ENCODE assay signal across 8 cellular contexts in the genomic region with DNA sequence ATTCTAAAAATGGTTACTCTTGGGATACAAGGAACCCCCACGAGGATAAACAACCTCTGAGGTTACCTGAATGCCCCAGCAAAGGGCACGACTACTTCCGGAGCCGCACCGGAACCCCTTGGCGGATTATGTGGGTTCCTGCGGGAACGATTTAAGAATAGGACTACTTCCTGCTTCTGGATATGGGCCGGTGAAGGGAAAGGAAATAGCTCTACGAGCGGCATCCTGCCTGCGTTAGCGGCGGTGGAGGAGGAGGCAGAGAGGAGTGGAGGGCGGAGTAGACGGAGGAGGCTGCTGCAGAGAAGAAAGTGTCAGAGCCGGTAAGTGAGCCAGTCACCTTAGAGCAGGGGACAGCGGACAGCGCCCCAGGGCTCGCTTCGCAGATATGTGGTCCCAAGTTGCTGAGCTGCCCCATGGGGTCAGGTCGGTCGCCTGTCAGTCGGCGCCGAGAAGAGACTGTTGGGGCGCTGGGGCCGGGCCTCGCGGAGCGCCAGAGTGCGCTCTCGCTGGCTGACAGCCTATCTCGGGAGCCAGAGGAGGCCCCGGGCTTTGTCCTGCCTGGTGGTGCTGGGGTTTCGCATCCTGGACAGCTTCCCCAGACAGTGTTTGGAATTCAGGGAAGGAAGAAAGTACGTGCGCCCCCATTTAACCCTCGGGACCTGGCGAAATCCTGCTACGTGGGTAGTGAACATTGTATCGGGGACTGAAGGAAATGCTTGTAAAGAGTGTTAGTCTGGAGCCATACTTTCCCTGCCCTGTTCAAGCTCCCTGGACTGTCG. TPM values are rescaled to one million over a fixed set of nuclear protein-coding genes. Genes with fewer than 3 reads are reported as not detected.
A peak's percentile ranks its signal among the peaks of the same experiment; 100 is the strongest.
DNase-seq lines count a peak whose midpoint lies in the region; ATAC-seq and TF ChIP-seq lines count a peak whose summit lies in the region.

A gene with protein sequence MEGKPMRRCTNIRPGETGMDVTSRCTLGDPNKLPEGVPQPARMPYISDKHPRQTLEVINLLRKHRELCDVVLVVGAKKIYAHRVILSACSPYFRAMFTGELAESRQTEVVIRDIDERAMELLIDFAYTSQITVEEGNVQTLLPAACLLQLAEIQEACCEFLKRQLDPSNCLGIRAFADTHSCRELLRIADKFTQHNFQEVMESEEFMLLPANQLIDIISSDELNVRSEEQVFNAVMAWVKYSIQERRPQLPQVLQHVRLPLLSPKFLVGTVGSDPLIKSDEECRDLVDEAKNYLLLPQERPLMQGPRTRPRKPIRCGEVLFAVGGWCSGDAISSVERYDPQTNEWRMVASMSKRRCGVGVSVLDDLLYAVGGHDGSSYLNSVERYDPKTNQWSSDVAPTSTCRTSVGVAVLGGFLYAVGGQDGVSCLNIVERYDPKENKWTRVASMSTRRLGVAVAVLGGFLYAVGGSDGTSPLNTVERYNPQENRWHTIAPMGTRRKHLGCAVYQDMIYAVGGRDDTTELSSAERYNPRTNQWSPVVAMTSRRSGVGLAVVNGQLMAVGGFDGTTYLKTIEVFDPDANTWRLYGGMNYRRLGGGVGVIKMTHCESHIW (plus strand): TSS at position 223 of the 779 bp plus-strand sequence. CDS start 1,063 bp downstream, outside the sequence.

- peak within 1 kb of the TSS; percentile 97 for H3K4me3 Mint-ChIP-seq in activated T-cell treated with anti-CD3 and anti-CD28 coated beads, Interleukin-2, amount 50 U/mL, for 4 hours

- H3K4me3 ChIP-seq in Panc1 (ENCODE audit: low read depth in 2 of 2, low read length in 2 of 2) (peak within 1 kb of the TSS; percentile 83 to 95), esophagus muscularis mucosa (peak within 1 kb of the TSS; percentile 75 to 91 (median 82)), muscle layer of duodenum (ENCODE audit: low read depth in 1 of 2, low read length in 2 of 2) (peak within 1 kb of the TSS; percentile 74 to 94)

- TF ChIP-seq POLR2A in esophagus muscularis mucosa (IDR thresholded peaks at IDR 0.05; ENCODE audit: low read depth) = peak; percentile 24

- CTCF ChIA-PET in Panc1 (lab: Charles Lee) = no interaction called here

- 1% methylated on average over 43 of the region's 43 CpGs for WGBS in esophagus muscularis mucosa

- H3K27ac ChIP-seq in Panc1 (ENCODE audit: low read length) (peak within 1 kb of the TSS; percentile 93), esophagus muscularis mucosa (replicated peaks in 1 of 4) (peak within 1 kb of the TSS; percentile 89 to 94 (median 90)), muscle layer of duodenum (ENCODE audit: low read length) (peak within 1 kb of the TSS; percentile 82)

- TF ChIP-seq CTCF in Panc1 (IDR thresholded peaks at IDR 0.05) (no peak), esophagus muscularis mucosa (IDR thresholded peaks at IDR 0.05) (peak in 2 of 3 experiments; percentile 7 to 21)

- DNase-seq in DMS79 (lab: John Stamatoyannopoulos, UW) (peak; percentile 85), KG1 (lab: John Stamatoyannopoulos, UW) (peak; percentile 90), Panc1 (ENCODE audit: low read depth, low spot score) (peak; percentile 74), esophagus muscularis mucosa (ENCODE audit: extremely low spot score) (peak; percentile 92)
- DNase-seq in activated T-cell treated with anti-CD3 and anti-CD28 coated beads, Interleukin-2, amount 50 U/mL, for 4 hours = peak; percentile 75
- peak; percentile 74 to 75 for DNase-seq in stimulated activated CD8-positive, alpha-beta memory T cell treated with anti-CD3 and anti-CD28 coated beads, Interleukin-7, amount 100 ng/mL, for 4 hours (ENCODE audit: low read depth in 2 of 2)

- peaks cover 22% of the 10 kb centered on the region for H3K27me3 Mint-ChIP-seq in activated T-cell treated with anti-CD3 and anti-CD28 coated beads, Interleukin-2, amount 50 U/mL, for 4 hours (ENCODE audit: low read depth)

- H3K27me3 ChIP-seq in Panc1 (ENCODE audit: control insufficient read depth, insufficient read depth, low read length) = peaks cover 4% of the 10 kb centered on the region; the same call in 1 of the 2 replicates
- H3K27me3 ChIP-seq in esophagus muscularis mucosa = peaks cover 0 to 9% (median under 1%) of the 10 kb centered on the region in 4 donors
- H3K27me3 ChIP-seq in muscle layer of duodenum (ENCODE audit: low read depth, low read length) = peaks cover 6% of the 10 kb centered on the region

- H3K4me1 ChIP-seq in Panc1 (ENCODE audit: control insufficient read depth, insufficient read depth, low read length) (peaks cover 11% of the 10 kb centered on the region), esophagus muscularis mucosa (peaks cover 14 to 35% (median 26%) of the 10 kb centered on the region in 4 donors), muscle layer of duodenum (ENCODE audit: control insufficient read depth in 1 of 2, insufficient read depth in 2 of 2, low read length in 2 of 2) (peaks cover 10 to 18% of the 10 kb centered on the region in 2 donors)

- H3K4me1 Mint-ChIP-seq in activated T-cell treated with anti-CD3 and anti-CD28 coated beads, Interleukin-2, amount 50 U/mL, for 4 hours (ENCODE audit: low read depth) = peaks cover 29% of the 10 kb centered on the region

- POLR2A ChIA-PET in Panc1 (lab: Charles Lee) = no interaction called here

- intact Hi-C loops in Panc1 (cut with micrococcal nuclease; ENCODE audit: unreplicated experiment) = loop anchor here (10.0 kb wide), 1 partner anchor 280 kb away; no protein-coding TSS in a partner anchor
- intact Hi-C loops in esophagus muscularis mucosa (cut with DNase I) = loop anchor here (5.0 to 10.0 kb wide), 2 partner anchors 230 to 288 kb away; no protein-coding TSS in a partner anchor

- no peak for TF ChIP-seq EP300 in esophagus muscularis mucosa (IDR thresholded peaks at IDR 0.05)

- H3K36me3 ChIP-seq in Panc1 (ENCODE audit: control insufficient read depth, insufficient read depth, low read length) (peaks cover 4% of the 10 kb centered on the region; the same call in 1 of the 2 replicates), esophagus muscularis mucosa (peaks cover 0 to 8% (median 0%) of the 10 kb centered on the region in 4 donors), muscle layer of duodenum (ENCODE audit: control insufficient read depth in 1 of 2, insufficient read depth in 2 of 2, low read length in 2 of 2) (no peaks in the 10 kb centered on the region)

- H3K9me3 ChIP-seq in Panc1 (ENCODE audit: control insufficient read depth, insufficient read depth, low read depth, low read length) = no peaks in the 10 kb centered on the region; the same call in 1 of the 2 replicates
- H3K9me3 ChIP-seq in esophagus muscularis mucosa = no peaks in the 10 kb centered on the region
- H3K9me3 ChIP-seq in muscle layer of duodenum (ENCODE audit: control insufficient read depth in 1 of 2, low read length in 2 of 2) = no peaks in the 10 kb centered on the region

- H3K36me3 Mint-ChIP-seq in activated T-cell treated with anti-CD3 and anti-CD28 coated beads, Interleukin-2, amount 50 U/mL, for 4 hours (ENCODE audit: insufficient read depth) = no peaks in the 10 kb centered on the region

- BruUV-seq in Panc1 (replicated peaks; lab: Mats Ljungman, UMichigan) = TSS peak; percentile 83

- ATAC-seq in GM21723 (IDR thresholded peaks at IDR 0.05; ENCODE audit: unreplicated experiment) (peak; percentile 94), Panc1 (peak; percentile 99)
- ATAC-seq in activated T-cell treated with anti-CD3 and anti-CD28 coated beads, Interleukin-2, amount 50 U/mL, for 4 hours = peak; percentile 99

- in situ Hi-C loops in Panc1 (cut with HindIII; ENCODE audit: low pct_unique_long_range_greater_than_20kb, low sequenced_read_pairs) = no loop called here

- no peaks in the 10 kb centered on the region for H3K9me3 Mint-ChIP-seq in activated T-cell treated with anti-CD3 and anti-CD28 coated beads, Interleukin-2, amount 50 U/mL, for 4 hours

RNA-seq across cellular contexts. Expression of the gene that starts here (rescaled TPM):
- total RNA-seq in Panc1 (2021; ENCODE audit: unreplicated experiment) = 11.4 TPM
- polyA plus RNA-seq in Panc1 (2012; ENCODE audit: insufficient read length) = 7.7 TPM
- 10 to 100 TPM; 16.5 to 17.6 (median 16.9) TPM for total RNA-seq in activated T-cell treated with anti-CD3 and anti-CD28 coated beads, Interleukin-2, amount 50 U/mL, for 4 hours
- 10 to 100 TPM; 28.3 to 38.3 (median 33.3) TPM for total RNA-seq in esophagus muscularis mucosa

Comparison
In these comparisons a context has a peak if more than half of its experiments do, and no peak if none do; other contexts are left out.
1. Peak in every context shown above with its lines: DNase-seq, ATAC-seq, H3K4me3 ChIP-seq and H3K27ac ChIP-seq.